Comparison of ENCODE assay signal across 17 cellular contexts in genomic region chr20:11329271-11329670, GRCh38.
"Had no signal": no experiment of that assay in that cellular context is flagged by ENCODE, and none has a peak within 500 bp of the region (broad histone marks: within the 10 kb centered on the region; RNA-seq: fewer than 3 reads in every experiment).

No MANE protein-coding gene starts in this region.

- H3K9me3 ChIP-seq: esophagus muscularis mucosa, heart left ventricle, ovary, tibial artery, uterus had no signal

- H3K4me1 ChIP-seq: esophagus muscularis mucosa, heart left ventricle, tibial artery, uterus had no signal

- H3K27ac Mint-ChIP-seq: activated CD4-positive, alpha-beta memory T cell treated with anti-CD3 and anti-CD28 coated beads, Interleukin-2, amount 10 ng/mL, durations not matched to agents 7 days and 5 days; activated naive CD8-positive, alpha-beta T cell treated with anti-CD3 and anti-CD28 coated beads, Interleukin-2, amount 10 ng/mL, durations not matched to agents 7 days and 5 days; mesothelial cell of epicardium; neural progenitor cell had no signal

- H2AFZ ChIP-seq: neural progenitor cell had no signal

- H3K36me3 Mint-ChIP-seq: activated naive CD8-positive, alpha-beta T cell treated with anti-CD3 and anti-CD28 coated beads, Interleukin-2, amount 10 ng/mL, durations not matched to agents 7 days and 5 days; mesothelial cell of epicardium; neural progenitor cell had no signal

- H3K27me3 Mint-ChIP-seq: activated CD4-positive, alpha-beta memory T cell treated with anti-CD3 and anti-CD28 coated beads, Interleukin-2, amount 10 ng/mL, durations not matched to agents 7 days and 5 days; activated naive CD8-positive, alpha-beta T cell treated with anti-CD3 and anti-CD28 coated beads, Interleukin-2, amount 10 ng/mL, durations not matched to agents 7 days and 5 days had no signal

- H3K36me3 ChIP-seq: esophagus muscularis mucosa, heart left ventricle, neural progenitor cell, ovary, tibial artery, uterus had no signal

- H3K4me2 ChIP-seq: neural progenitor cell, smooth muscle cell had no signal

- H3K27me3 ChIP-seq: esophagus muscularis mucosa, heart left ventricle, neural progenitor cell, ovary, tibial artery, uterus had no signal

- DNase-seq: activated CD4-positive, alpha-beta memory T cell treated with anti-CD3 and anti-CD28 coated beads, Interleukin-2, amount 10 ng/mL, durations not matched to agents 7 days and 5 days; activated naive CD8-positive, alpha-beta T cell treated with anti-CD3 and anti-CD28 coated beads, Interleukin-2, amount 10 ng/mL, durations not matched to agents 7 days and 5 days; activated T-cell treated with anti-CD3 and anti-CD28 coated beads, Interleukin-2, amount 50 U/mL, for 48 hours; anterior cingulate cortex; dorsolateral prefrontal cortex; foreskin fibroblast; heart left ventricle; islet precursor cell; ovary; T1000; tibial artery; uterus had no signal

- H3K9me3 Mint-ChIP-seq: mesothelial cell of epicardium had no signal

- H3K4me3 ChIP-seq: dorsolateral prefrontal cortex, esophagus muscularis mucosa, heart left ventricle, neural progenitor cell, ovary, smooth muscle cell, tibial artery, uterus had no signal

- H3K27ac ChIP-seq: dorsolateral prefrontal cortex, esophagus muscularis mucosa, heart left ventricle, neural progenitor cell, ovary, tibial artery, uterus, VCaP had no signal

- H3K4me1 Mint-ChIP-seq: activated CD4-positive, alpha-beta memory T cell treated with anti-CD3 and anti-CD28 coated beads, Interleukin-2, amount 10 ng/mL, durations not matched to agents 7 days and 5 days; activated naive CD8-positive, alpha-beta T cell treated with anti-CD3 and anti-CD28 coated beads, Interleukin-2, amount 10 ng/mL, durations not matched to agents 7 days and 5 days; mesothelial cell of epicardium had no signal

- ATAC-seq: heart left ventricle had no signal

- H3K9ac ChIP-seq: neural progenitor cell had no signal

- H3K4me3 Mint-ChIP-seq: activated CD4-positive, alpha-beta memory T cell treated with anti-CD3 and anti-CD28 coated beads, Interleukin-2, amount 10 ng/mL, durations not matched to agents 7 days and 5 days; activated naive CD8-positive, alpha-beta T cell treated with anti-CD3 and anti-CD28 coated beads, Interleukin-2, amount 10 ng/mL, durations not matched to agents 7 days and 5 days; mesothelial cell of epicardium; neural progenitor cell had no signal
